ENCODE assay signal across 8 cellular contexts in the genomic region with DNA sequence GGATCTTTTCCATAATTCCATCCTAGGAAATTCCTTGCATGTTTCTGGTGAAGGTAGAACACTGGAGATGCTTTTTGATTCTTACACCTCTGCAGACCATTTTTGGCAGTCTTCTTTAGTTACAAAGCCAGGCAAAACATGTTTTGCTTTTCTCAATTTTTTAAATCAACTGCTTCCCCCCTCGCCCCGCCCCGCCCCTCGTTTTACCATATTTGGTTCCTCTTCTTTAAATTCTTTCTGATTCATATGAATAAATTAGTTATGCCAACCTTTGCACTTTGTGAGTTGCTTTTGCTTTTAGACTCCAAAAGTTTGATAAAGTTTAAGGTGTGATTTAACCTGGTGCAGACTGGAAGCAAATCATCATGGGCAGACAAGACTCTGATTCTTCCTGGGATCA.
DNase-seq lines count a peak whose midpoint lies in the region; ATAC-seq and TF ChIP-seq lines count a peak whose summit lies in the region.

No MANE protein-coding gene starts in this region.

- DNase-seq in activated CD4-positive, alpha-beta T cell treated with anti-CD3 and anti-CD28 coated beads for 4 hours = peak; percentile 46 to 52
- no peak for DNase-seq in esophagus muscularis mucosa (ENCODE audit: extremely low spot score)
- DNase-seq in spleen = peak; percentile 83
- DNase-seq in D341Med (ENCODE audit: low spot score) = no peak
- no peak for DNase-seq in GM10248 (ENCODE audit: extremely low spot score)

- H3K9me2 ChIP-seq in DOHH2 (replicated peaks; ENCODE audit: control insufficient read depth, low read length) = no peaks in the 10 kb centered on the region

- ATAC-seq in GM21723 (IDR thresholded peaks at IDR 0.05; ENCODE audit: unreplicated experiment) (no peak), HG03135 (IDR thresholded peaks at IDR 0.05; ENCODE audit: unreplicated experiment) (no peak)

- TF ChIP-seq POLR2A in esophagus muscularis mucosa (IDR thresholded peaks at IDR 0.05; ENCODE audit: low read depth) = no peak
- TF ChIP-seq POLR2A in spleen (IDR thresholded peaks at IDR 0.05) = no peak

- H4K20me1 ChIP-seq in DOHH2 (ENCODE audit: control insufficient read depth, insufficient read depth, low read depth, low read length) = no peaks in the 10 kb centered on the region

- H3K79me2 ChIP-seq in DOHH2 (ENCODE audit: control insufficient read depth, low read length) = peaks cover 9% of the 10 kb centered on the region

- H3K9me3 ChIP-seq in DOHH2 (ENCODE audit: control insufficient read depth, insufficient read depth, low read length) = no peaks in the 10 kb centered on the region
- H3K9me3 ChIP-seq in esophagus muscularis mucosa = no peaks in the 10 kb centered on the region
- no peaks in the 10 kb centered on the region for H3K9me3 ChIP-seq in spleen

- H3K4me2 ChIP-seq in DOHH2 (ENCODE audit: low read length) = peak overlapping the region; percentile 99

- H3K27me3 ChIP-seq in DOHH2 (ENCODE audit: control insufficient read depth, low read length) = no peaks in the 10 kb centered on the region
- H3K27me3 ChIP-seq in esophagus muscularis mucosa = no peaks in the 10 kb centered on the region
- H3K27me3 ChIP-seq in spleen (replicated peaks in 1 of 7) = no peaks in the 10 kb centered on the region

- H3K4me1 ChIP-seq in DOHH2 (ENCODE audit: control insufficient read depth, low read length) (peaks cover 31% of the 10 kb centered on the region), esophagus muscularis mucosa (peaks cover 10 to 30% (median 26%) of the 10 kb centered on the region in 4 donors), spleen (peaks cover 14 to 43% (median 29%) of the 10 kb centered on the region in 6 donors)

- POLR2A ChIA-PET in GM10248 (lab: Yijun Ruan, JAX) = no interaction called here

- TF ChIP-seq CTCF in DOHH2 (IDR thresholded peaks at IDR 0.05; ENCODE audit: low read depth, low read length, poor library complexity, severe bottlenecking) (no peak), esophagus muscularis mucosa (IDR thresholded peaks at IDR 0.05) (no peak), spleen (IDR thresholded peaks at IDR 0.05 in 8 of 11, conservative IDR thresholded peaks at IDR 0.05 in 3 of 11) (no peak), GM10248 (IDR thresholded peaks at IDR 0.05; ENCODE audit: control extremely low read depth, extremely low read depth, low read depth, missing control alignments) (no peak)

- H3K4me3 ChIP-seq in DOHH2 (ENCODE audit: low read length) (peak overlapping the region; percentile 81), esophagus muscularis mucosa (peak overlapping the region; percentile 83 to 95 (median 90)), spleen (peak overlapping the region; percentile 60 to 90 (median 74))

- 82% methylated on average over 4 of the region's 4 CpGs for WGBS in esophagus muscularis mucosa
- 19 to 32% (median 29%) methylated on average over 4 of the region's 4 CpGs for WGBS in spleen, 5 donors

- peaks cover 16% of the 10 kb centered on the region for H3F3A ChIP-seq in DOHH2 (ENCODE audit: control insufficient read depth, insufficient read depth)

- no peak for TF ChIP-seq EP300 in esophagus muscularis mucosa (IDR thresholded peaks at IDR 0.05)

- intact Hi-C loops in esophagus muscularis mucosa (cut with DNase I) = loop anchor here (5.0 kb wide), 3 partner anchors 67 to 102 kb away; a partner anchor contains a TSS
- intact Hi-C loops in spleen (cut with DNase I; ENCODE audit: low total_unique reads) = no loop called here

- H3K36me3 ChIP-seq in DOHH2 (ENCODE audit: control insufficient read depth, low read length) (no peaks in the 10 kb centered on the region), esophagus muscularis mucosa (no peaks in the 10 kb centered on the region), spleen (no peaks in the 10 kb centered on the region)

- CTCF ChIA-PET in GM10248 (lab: Yijun Ruan, JAX) = no interaction called here

- H3K27ac ChIP-seq in DOHH2 (ENCODE audit: low read depth, low read length) (no peak overlapping the region), esophagus muscularis mucosa (replicated peaks in 1 of 4) (peak overlapping the region; percentile 98 to 100 (median 99)), spleen (peak overlapping the region; percentile 98 to 100 (median 100))

Comparison
In these comparisons a context has a peak if more than half of its experiments do, and no peak if none do; other contexts are left out.
1. DNase-seq: peak in activated CD4-positive, alpha-beta T cell treated with anti-CD3 and anti-CD28 coated beads for 4 hours (2 of 2) and spleen (single experiment); none in esophagus muscularis mucosa (single experiment), D341Med (single experiment) and GM10248 (single experiment).
2. Peak in every context shown above with its lines, with median percentiles within 50 percentile points of each other: H3K4me3 ChIP-seq.